8 cellular contexts compared by ENCODE assay signal in the genomic region with DNA sequence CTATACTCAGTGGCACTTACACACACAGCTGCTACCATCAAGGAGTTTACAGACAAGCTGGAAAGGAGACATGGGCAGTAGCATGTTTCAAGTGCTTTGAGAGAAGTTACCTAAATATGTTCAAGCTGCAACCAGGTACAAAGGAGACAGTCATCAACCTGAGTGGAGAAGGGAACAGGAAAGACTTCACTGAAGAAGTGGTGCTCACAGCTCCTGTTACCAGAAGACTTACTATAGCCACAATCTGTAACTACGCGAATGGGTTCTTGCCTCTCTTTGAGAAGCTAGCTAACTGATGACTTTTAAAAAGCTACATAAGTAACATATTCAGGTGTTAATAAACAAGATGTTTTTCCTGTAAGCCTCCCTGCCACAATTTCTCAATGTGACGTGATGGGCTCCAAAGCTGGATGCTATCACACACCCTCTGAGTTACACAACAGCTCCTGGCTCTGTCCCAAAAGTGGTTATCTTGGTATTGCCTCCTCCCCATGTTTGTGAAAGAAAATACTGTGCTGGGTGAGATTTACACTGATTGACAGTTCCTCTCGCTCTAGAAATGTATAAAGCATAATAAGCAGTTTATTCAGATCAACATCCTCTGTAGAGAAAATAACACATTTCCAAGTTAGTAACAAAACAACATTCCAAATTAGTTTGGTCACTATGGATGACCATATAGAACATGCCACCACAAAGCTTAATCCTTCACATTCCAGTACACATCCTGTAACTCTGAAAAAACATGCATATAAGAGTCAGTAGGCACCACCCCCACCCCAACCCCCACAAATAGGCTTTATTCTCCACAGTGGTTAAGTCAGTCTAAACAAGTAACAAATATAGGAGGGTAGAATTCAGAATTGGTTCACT.
DNase-seq lines count a peak whose midpoint lies in the region; ATAC-seq and TF ChIP-seq lines count a peak whose summit lies in the region.

No MANE protein-coding gene starts in this region.

- H3K36me3 Mint-ChIP-seq in nephron progenitor cell (ENCODE audit: low read depth): peaks cover 24% of the 10 kb centered on the region

- no peaks in the 10 kb centered on the region for H3K27me3 Mint-ChIP-seq in nephron progenitor cell (ENCODE audit: low read depth, poor library complexity)

- peaks cover 24% of the 10 kb centered on the region for H3K4me1 Mint-ChIP-seq in nephron progenitor cell

- no peak for TF ChIP-seq CTCF in nephron progenitor cell (IDR thresholded peaks at IDR 0.05)

- H3K27ac ChIP-seq in epithelial cell of prostate: peak overlapping the region; percentile 98

- H3K27ac Mint-ChIP-seq in nephron progenitor cell: peak overlapping the region; percentile 36

- no peak overlapping the region for H3K4me3 Mint-ChIP-seq in nephron progenitor cell

- DNase-seq in COLO829 (ENCODE audit: low spot score): peak; percentile 26
- peak; percentile 81 for DNase-seq in NCI-H460 (ENCODE audit: extremely low read depth, low read depth)
- peak; percentile 87 for DNase-seq in epithelial cell of prostate (ENCODE audit: low read depth, low spot score)
- no peak for DNase-seq in nephron progenitor cell
- DNase-seq in AML-193 (lab: John Stamatoyannopoulos, UW): no peak

- H3K9me3 Mint-ChIP-seq in nephron progenitor cell: peaks cover 4% of the 10 kb centered on the region

- ATAC-seq in HG02588 (IDR thresholded peaks at IDR 0.05; ENCODE audit: unreplicated experiment): no peak
- no peak for ATAC-seq in HG02970 (IDR thresholded peaks at IDR 0.05; ENCODE audit: low FRiP score, unreplicated experiment)
- ATAC-seq in HG03432 (IDR thresholded peaks at IDR 0.05; ENCODE audit: unreplicated experiment): no peak

Comparison
In these comparisons a context has a peak if more than half of its experiments do, and no peak if none do; other contexts are left out.
1. DNase-seq: peak in COLO829 (single experiment), NCI-H460 (single experiment) and epithelial cell of prostate (single experiment); none in nephron progenitor cell (single experiment) and AML-193 (0 of 2).